Comparison of ENCODE assay signal across 10 cellular contexts in genomic region chr13:39510296-39510695, GRCh38.
DNase-seq lines count a peak whose midpoint lies in the region; ATAC-seq and TF ChIP-seq lines count a peak whose summit lies in the region.
"Had no signal": no experiment of that assay in that cellular context is flagged by ENCODE, and none has a peak within 500 bp of the region (broad histone marks: within the 10 kb centered on the region; RNA-seq: fewer than 3 reads in every experiment).

No MANE protein-coding gene starts in this region.

- H3K4me1 ChIP-seq in HEK293 (ENCODE audit: control insufficient read depth, insufficient read depth, low read length): peaks cover 13% of the 10 kb centered on the region
- H3K4me1 ChIP-seq in right atrium auricular region: peaks cover 0 to 29% of the 10 kb centered on the region in 2 donors

- H3K36me3 Mint-ChIP-seq in activated T-helper 2 cell treated with anti-CD3 and anti-CD28 coated beads, Interferon-gamma antibody, Interleukin-2, Interleukin-4, amounts not matched to agents 10 μg/mL and 5 μg/mL and 100 μg/mL, durations not matched to agents 14 hours and 24 hours and 36 hours (ENCODE audit: low read depth): no peaks in the 10 kb centered on the region
- H3K36me3 Mint-ChIP-seq: memory B cell had no signal

- TF ChIP-seq CTCF in HEK293 (tag by site-specific recombination; IDR thresholded peaks at IDR 0.05) (no peak), epithelial cell of esophagus (IDR thresholded peaks at IDR 0.05; ENCODE audit: insufficient read depth, low read depth, low read length, missing control alignments) (no peak), right atrium auricular region (IDR thresholded peaks at IDR 0.05) (no peak)

- H3K4me3 ChIP-seq in HEK293 (ENCODE audit: low read depth, low read length) (no peak overlapping the region), epithelial cell of esophagus (ENCODE audit: low read length) (no peak overlapping the region), right atrium auricular region (no peak overlapping the region)

- DNase-seq in NCI-H1092 treated with DMSO at 0.1 percent for 48 hours (lab: John Stamatoyannopoulos, UW): peak; percentile 62
- peak; percentile 66 for DNase-seq in epithelial cell of esophagus (ENCODE audit: low read depth)
- no peak for DNase-seq in posterior vena cava (ENCODE audit: low spot score)
- no peak for DNase-seq in activated T-helper 2 cell treated with anti-CD3 and anti-CD28 coated beads, Interferon-gamma antibody, Interleukin-2, Interleukin-4, amounts not matched to agents 10 μg/mL and 5 μg/mL and 100 μg/mL, durations not matched to agents 14 hours and 24 hours and 36 hours (ENCODE audit: low spot score)
- DNase-seq in right atrium auricular region (ENCODE audit: low spot score): no peak
- DNase-seq: activated T-cell treated with anti-CD3 and anti-CD28 coated beads, Interleukin-2, amount 50 U/mL, for 48 hours; GOT3 had no signal

- H3K27ac ChIP-seq in HEK293 (ENCODE audit: extremely low read depth, low read depth, low read length) (no peak overlapping the region), right atrium auricular region (no peak overlapping the region)

- H3K9me3 ChIP-seq in HEK293 (ENCODE audit: control insufficient read depth, insufficient read depth, low read depth, low read length) (no peaks in the 10 kb centered on the region), right atrium auricular region (no peaks in the 10 kb centered on the region)

- no peaks in the 10 kb centered on the region for H3K27me3 ChIP-seq in right atrium auricular region

- H3K9me3 Mint-ChIP-seq in activated T-helper 2 cell treated with anti-CD3 and anti-CD28 coated beads, Interferon-gamma antibody, Interleukin-2, Interleukin-4, amounts not matched to agents 10 μg/mL and 5 μg/mL and 100 μg/mL, durations not matched to agents 14 hours and 24 hours and 36 hours: no peaks in the 10 kb centered on the region

- no peak overlapping the region for H3K27ac Mint-ChIP-seq in activated T-helper 2 cell treated with anti-CD3 and anti-CD28 coated beads, Interferon-gamma antibody, Interleukin-2, Interleukin-4, amounts not matched to agents 10 μg/mL and 5 μg/mL and 100 μg/mL, durations not matched to agents 14 hours and 24 hours and 36 hours
- H3K27ac Mint-ChIP-seq: memory B cell had no signal

- CTCF ChIA-PET in HEK293 (lab: Yijun Ruan, JAX): interaction anchor here (0.6 kb wide), 1 partner anchor 1716 kb away, joined by 3 read pairs; no protein-coding TSS in a partner anchor

- intact Hi-C loops in posterior vena cava (cut with DNase I): no loop called here
- intact Hi-C loops in activated T-helper 2 cell treated with anti-CD3 and anti-CD28 coated beads, Interferon-gamma antibody, Interleukin-2, Interleukin-4, amounts not matched to agents 10 μg/mL and 5 μg/mL and 100 μg/mL, durations not matched to agents 14 hours and 24 hours and 36 hours (cut with micrococcal nuclease): no loop called here

- peak; percentile 80 for ATAC-seq in GM19023 (IDR thresholded peaks at IDR 0.05; ENCODE audit: unreplicated experiment)

- H3K4me1 Mint-ChIP-seq in activated T-helper 2 cell treated with anti-CD3 and anti-CD28 coated beads, Interferon-gamma antibody, Interleukin-2, Interleukin-4, amounts not matched to agents 10 μg/mL and 5 μg/mL and 100 μg/mL, durations not matched to agents 14 hours and 24 hours and 36 hours (ENCODE audit: low read depth): no peaks in the 10 kb centered on the region
- H3K4me1 Mint-ChIP-seq: memory B cell had no signal

- no peaks in the 10 kb centered on the region for H3K27me3 Mint-ChIP-seq in activated T-helper 2 cell treated with anti-CD3 and anti-CD28 coated beads, Interferon-gamma antibody, Interleukin-2, Interleukin-4, amounts not matched to agents 10 μg/mL and 5 μg/mL and 100 μg/mL, durations not matched to agents 14 hours and 24 hours and 36 hours (ENCODE audit: low read depth)

- POLR2A ChIA-PET in HEK293 (lab: Yijun Ruan, JAX): no interaction called here

- H3K36me3 ChIP-seq in HEK293 (ENCODE audit: control insufficient read depth in 2 of 2, insufficient read depth in 1 of 2, low read length in 2 of 2) (no peaks in the 10 kb centered on the region), right atrium auricular region (no peaks in the 10 kb centered on the region)

- H3K4me3 Mint-ChIP-seq in activated T-helper 2 cell treated with anti-CD3 and anti-CD28 coated beads, Interferon-gamma antibody, Interleukin-2, Interleukin-4, amounts not matched to agents 10 μg/mL and 5 μg/mL and 100 μg/mL, durations not matched to agents 14 hours and 24 hours and 36 hours (ENCODE audit: low read depth): no peak overlapping the region
- H3K4me3 Mint-ChIP-seq: memory B cell had no signal

TF ChIP-seq in HEK293, 187 proteins besides CTCF, POLR2A, EP300 and RAD21 (continues in another document):
- no peak for TF ChIP-seq TRIM28 (IDR thresholded peaks at IDR 0.05; ENCODE audit: borderline replicate concordance, low read length)
- TF ChIP-seq ZNF768 (tag by site-specific recombination; IDR thresholded peaks at IDR 0.05): no peak
- peak; percentile 48 for TF ChIP-seq GLIS1 (tag by site-specific recombination; IDR thresholded peaks at IDR 0.05)
- TF ChIP-seq PRDM4 (tag by site-specific recombination; IDR thresholded peaks at IDR 0.05): peak; percentile 44; the same call in 1 of the 2 replicates
- peak; percentile 82 for TF ChIP-seq PRDM1 (tag by site-specific recombination; IDR thresholded peaks at IDR 0.05)
- TF ChIP-seq ZBTB44 (tag by site-specific recombination; IDR thresholded peaks at IDR 0.05): peak; percentile 34; the same call in 1 of the 2 replicates
- TF ChIP-seq FEZF1 (tag by site-specific recombination; IDR thresholded peaks at IDR 0.05): peak; percentile 72
- TF ChIP-seq ZNF449 (tag by site-specific recombination; IDR thresholded peaks at IDR 0.05): no peak
- 0 out of 2 replicates have a peak, but pooled peaks have one; percentile 0 for TF ChIP-seq ZNF341 (tag by site-specific recombination; IDR thresholded peaks at IDR 0.05; ENCODE audit: low read depth)
- TF ChIP-seq ZNF10 (tag by site-specific recombination; IDR thresholded peaks at IDR 0.05): 0 out of 2 replicates have a peak, but pooled peaks have one; percentile 11
- 0 out of 2 replicates have a peak, but pooled peaks have one; percentile 21 for TF ChIP-seq ZNF629 (tag by site-specific recombination; IDR thresholded peaks at IDR 0.05)
- TF ChIP-seq IKZF3 (tag by site-specific recombination; IDR thresholded peaks at IDR 0.05): 0 out of 2 replicates have a peak, but pooled peaks have one; percentile 19
- TF ChIP-seq PRDM6 (tag by site-specific recombination; IDR thresholded peaks at IDR 0.05): peak; percentile 90

Comparison
In these comparisons a context has a peak if more than half of its experiments do, and no peak if none do; other contexts are left out.
1. DNase-seq: peak in NCI-H1092 treated with DMSO at 0.1 percent for 48 hours (single experiment) and epithelial cell of esophagus (single experiment); none in posterior vena cava (single experiment), activated T-helper 2 cell treated with anti-CD3 and anti-CD28 coated beads, Interferon-gamma antibody, Interleukin-2, Interleukin-4, amounts not matched to agents 10 μg/mL and 5 μg/mL and 100 μg/mL, durations not matched to agents 14 hours and 24 hours and 36 hours (single experiment) and right atrium auricular region (single experiment).